ENCODE assay signal across 8 cellular contexts in genomic region chr16:67561501-67561823, GRCh38. TPM values are rescaled to one million over a fixed set of nuclear protein-coding genes. Genes with fewer than 3 reads are reported as not detected.
DNase-seq lines count a peak whose midpoint lies in the region; ATAC-seq and TF ChIP-seq lines count a peak whose summit lies in the region.

No MANE protein-coding gene starts in this region.

- BruUV-seq in mammary epithelial cell (replicated peaks; lab: Mats Ljungman, UMichigan), result no TSS peak

- peak overlapping the region; percentile 92 for H2AFZ ChIP-seq in mammary epithelial cell (ENCODE audit: low read depth, low read length)

- 10% methylated on average over 7 of the region's 8 CpGs for WGBS in mammary epithelial cell (ENCODE audit: low coverage, missing lambda C conversion rate)

- H3K4me1 ChIP-seq in right atrium auricular region, result peaks cover 0 to 24% of the 10 kb centered on the region in 2 donors
- peaks cover 21% of the 10 kb centered on the region for H3K4me1 ChIP-seq in mammary epithelial cell (ENCODE audit: insufficient read depth, low read length)
- peaks cover 45% of the 10 kb centered on the region for H3K4me1 ChIP-seq in mononuclear cell (ENCODE audit: insufficient read depth, low read length)
- peaks cover 41% of the 10 kb centered on the region for H3K4me1 ChIP-seq in vagina

- H4K20me1 ChIP-seq in mammary epithelial cell (ENCODE audit: insufficient read depth, low read length), result no peaks in the 10 kb centered on the region

- TF ChIP-seq POLR2A in vagina (IDR thresholded peaks at IDR 0.05), result no peak

- TF ChIP-seq CTCF in right atrium auricular region (IDR thresholded peaks at IDR 0.05), result no peak
- no peak for TF ChIP-seq CTCF in mammary epithelial cell (conservative IDR thresholded peaks at IDR 0.05 in 1 of 2, IDR thresholded peaks at IDR 0.05 in 1 of 2; ENCODE audit: extremely low read depth in 1 of 2, insufficient read depth in 1 of 2, low read depth in 1 of 2, low read length in 2 of 2)
- no peak for TF ChIP-seq CTCF in vagina (IDR thresholded peaks at IDR 0.05)

- dilution Hi-C loops in mammary epithelial cell (cut with HindIII; ENCODE audit: low sequenced_read_pairs), result no loop called here

- H3K79me2 ChIP-seq in mammary epithelial cell (ENCODE audit: insufficient read depth, low read length), result peaks cover 49% of the 10 kb centered on the region

- intact Hi-C loops in cardiac septum (cut with DNase I) (loop anchor here (5.0 kb wide), 1 partner anchor 79 kb away; the partner anchor contains the start of genes AGRP and ATP6V0D1), mammary epithelial cell (cut with micrococcal nuclease) (no loop called here), vagina (cut with DNase I) (no loop called here)

- in situ Hi-C loops in mammary epithelial cell (cut with MboI; ENCODE audit: low sequenced_read_pairs in 2 of 2), result loop anchor here (10.0 to 25.0 kb wide), 2 partner anchors 101 to 103 kb away; partner anchors contain the start of genes ACD (in 2 of the 2), C16orf86 (in 2 of the 2), ENKD1 (in 2 of the 2) and PARD6A (in 2 of the 2)

- DNase-seq in right atrium auricular region (ENCODE audit: low spot score) (no peak), cardiac septum (ENCODE audit: low spot score) (no peak), mammary epithelial cell (no peak), vagina (ENCODE audit: extremely low spot score in 2 of 2) (no peak), GM19238 (ENCODE audit: insufficient read length, low spot score) (no peak), NCI-H1092 treated with DMSO at 0.1 percent for 48 hours (lab: John Stamatoyannopoulos, UW) (no peak)

- H3K36me3 ChIP-seq in right atrium auricular region (no peaks in the 10 kb centered on the region), mammary epithelial cell (ENCODE audit: insufficient read depth, low read length) (no peaks in the 10 kb centered on the region), vagina (no peaks in the 10 kb centered on the region)

- peak overlapping the region; percentile 95 for H3K4me2 ChIP-seq in mammary epithelial cell (ENCODE audit: insufficient read depth, low read depth, low read length)

- H3K27ac ChIP-seq in right atrium auricular region, result peak overlapping the region; percentile 99 to 100
- H3K27ac ChIP-seq in mammary epithelial cell (ENCODE audit: insufficient read depth, low read depth, low read length), result peak overlapping the region; percentile 30
- H3K27ac ChIP-seq in vagina, result peak overlapping the region; percentile 98

- peak overlapping the region; percentile 68 to 94 for H3K4me3 ChIP-seq in right atrium auricular region
- H3K4me3 ChIP-seq in mammary epithelial cell (replicated peaks in 1 of 3; ENCODE audit: insufficient read depth in 1 of 3, low read depth in 2 of 3, low read length in 3 of 3), result peak overlapping the region; percentile 66 to 90 (median 67)
- peak overlapping the region; percentile 54 for H3K4me3 ChIP-seq in mononuclear cell (ENCODE audit: low read length)
- H3K4me3 ChIP-seq in vagina, result peak overlapping the region; percentile 90 to 92

- ATAC-seq in GM18868 (IDR thresholded peaks at IDR 0.05; ENCODE audit: unreplicated experiment), result no peak

- H3K9me3 ChIP-seq in right atrium auricular region (no peaks in the 10 kb centered on the region), mammary epithelial cell (replicated peaks; ENCODE audit: insufficient read depth, low read length) (no peaks in the 10 kb centered on the region), mononuclear cell (ENCODE audit: low read depth, low read length) (no peaks in the 10 kb centered on the region), vagina (no peaks in the 10 kb centered on the region)

- H3K27me3 ChIP-seq in right atrium auricular region (no peaks in the 10 kb centered on the region), mammary epithelial cell (ENCODE audit: insufficient read depth, low read length) (no peaks in the 10 kb centered on the region), mononuclear cell (ENCODE audit: insufficient read depth, low read length) (no peaks in the 10 kb centered on the region), vagina (no peaks in the 10 kb centered on the region)

- H3K9ac ChIP-seq in mammary epithelial cell (ENCODE audit: insufficient read depth, low read length), result peak overlapping the region; percentile 66

- CTCF ChIA-PET in mammary epithelial cell (lab: Charles Lee; ENCODE audit: low non-redundant PET), result interaction anchor here (2.1 to 2.4 kb wide), 2 partner anchors 14 to 40 kb away, joined by 13 to 16 read pairs; no protein-coding TSS in a partner anchor

RNA-seq across cellular contexts. Expression of gene CTCF, which starts 0.9 kb away (rescaled TPM):
- total RNA-seq in right atrium auricular region (10 to 100 TPM; 24.5 to 31.6 TPM), cardiac septum (25.6 TPM), mammary epithelial cell (10 to 100 TPM; 21.7 to 31.2 TPM), mononuclear cell (43.2 TPM), vagina (43.2 TPM)
- polyA plus RNA-seq in mammary epithelial cell, result 21.6 TPM
- polyA minus RNA-seq in mammary epithelial cell, result 44.1 TPM

RNA-seq across cellular contexts. Expression of gene RIPOR1, which starts 32.8 kb away (rescaled TPM):
- total RNA-seq in right atrium auricular region, result 10 to 100 TPM; 43.9 to 66.9 TPM
- total RNA-seq in cardiac septum, result 102 TPM
- total RNA-seq in mammary epithelial cell, result 10 to 100 TPM; 35.3 to 64.8 TPM
- 15.3 TPM for polyA plus RNA-seq in mammary epithelial cell
- polyA minus RNA-seq in mammary epithelial cell, result 47.3 TPM
- total RNA-seq in mononuclear cell, result 42.6 TPM
- 54.8 TPM for total RNA-seq in vagina

Comparison
In these comparisons a context has a peak if more than half of its experiments do, and no peak if none do; other contexts are left out.
1. H3K27ac ChIP-seq: peak in every context shown above with its lines; median percentile 100 in right atrium auricular region; 98 in vagina; 30 in mammary epithelial cell.